26 cellular contexts compared by ENCODE assay signal in genomic region chrX:8254386-8254785, GRCh38.
"Had no signal": no experiment of that assay in that cellular context is flagged by ENCODE, and none has a peak within 500 bp of the region (broad histone marks: within the 10 kb centered on the region; RNA-seq: fewer than 3 reads in every experiment).

No MANE protein-coding gene starts in this region.

- ATAC-seq: activated CD8-positive, alpha-beta T cell treated with anti-CD3 and anti-CD28 coated beads for 36 hours; activated T-cell treated with anti-CD3 and anti-CD28 coated beads, Interleukin-2, amount 50 U/mL, for 72 hours; activated T-helper 17 cell treated with anti-CD3 and anti-CD28 coated beads, Interleukin-2, amount 50 U/mL, for 72 hours; K562; Right ventricle myocardium inferior had no signal

- H3K4me3 Mint-ChIP-seq: activated CD4-positive, alpha-beta T cell treated with anti-CD3 and anti-CD28 coated beads, Interleukin-2, amount 10 ng/mL, durations not matched to agents 24 days and 14 days; activated CD8-positive, alpha-beta T cell treated with anti-CD3 and anti-CD28 coated beads for 36 hours; activated naive CD4-positive, alpha-beta T cell treated with anti-CD3 and anti-CD28 coated beads, Interleukin-2, amount 50 U/mL, for 24 hours; activated naive CD8-positive, alpha-beta T cell treated with anti-CD3 and anti-CD28 coated beads, Interleukin-2, amount 10 ng/mL, durations not matched to agents 7 days and 5 days; activated T-cell treated with anti-CD3 and anti-CD28 coated beads, Interleukin-2, amount 50 U/mL, for 72 hours; activated T-helper 17 cell treated with anti-CD3 and anti-CD28 coated beads, Interleukin-2, amount 50 U/mL, for 72 hours; T-helper 1 cell treated with Interleukin-12 subunit alpha and Interleukin-12 subunit beta and Interleukin-4 antibody, amounts not matched to agents 30 μg/mL and 1 μg/mL, for 36 hours; T-helper 2 cell treated with Interferon-gamma antibody and Interleukin-4, amounts not matched to agents 5 μg/mL and 100 μg/mL, for 36 hours had no signal

- H3K27ac ChIP-seq: brain microvascular endothelial cell, PC-9, RWPE1 had no signal

- H3K36me3 Mint-ChIP-seq: activated naive CD4-positive, alpha-beta T cell treated with anti-CD3 and anti-CD28 coated beads, Interleukin-2, amount 50 U/mL, for 24 hours; activated naive CD8-positive, alpha-beta T cell treated with anti-CD3 and anti-CD28 coated beads, Interleukin-2, amount 10 ng/mL, durations not matched to agents 7 days and 5 days had no signal

- H3K9me3 Mint-ChIP-seq: activated CD4-positive, alpha-beta T cell treated with anti-CD3 and anti-CD28 coated beads, Interleukin-2, amount 10 ng/mL, durations not matched to agents 24 days and 14 days; activated CD8-positive, alpha-beta T cell treated with anti-CD3 and anti-CD28 coated beads for 36 hours; activated naive CD4-positive, alpha-beta T cell treated with anti-CD3 and anti-CD28 coated beads, Interleukin-2, amount 50 U/mL, for 24 hours; activated naive CD8-positive, alpha-beta T cell treated with anti-CD3 and anti-CD28 coated beads, Interleukin-2, amount 10 ng/mL, durations not matched to agents 7 days and 5 days; T-helper 2 cell treated with Interferon-gamma antibody and Interleukin-4, amounts not matched to agents 5 μg/mL and 100 μg/mL, for 36 hours had no signal

- H3K36me3 ChIP-seq: brain microvascular endothelial cell had no signal

- H3K4me3 ChIP-seq: K562, PC-9 had no signal

- DNase-seq: activated CD4-positive, alpha-beta T cell treated with anti-CD3 and anti-CD28 coated beads, Interleukin-2, amount 10 ng/mL, durations not matched to agents 24 days and 14 days; activated CD4-positive, alpha-beta T cell treated with anti-CD3 and anti-CD28 coated beads, Interleukin-2, amount 50 U/mL, for 4 hours; activated CD8-positive, alpha-beta T cell treated with anti-CD3 and anti-CD28 coated beads for 36 hours; activated gamma-delta T cell; activated naive CD4-positive, alpha-beta T cell treated with Interleukin-2 at 50 U/mL for 16 hours; activated naive CD8-positive, alpha-beta T cell treated with anti-CD3 and anti-CD28 coated beads, Interleukin-2, amount 10 ng/mL, durations not matched to agents 7 days and 5 days; activated T-cell treated with anti-CD3 and anti-CD28 coated beads, Interleukin-2, amount 50 U/mL, for 1 hour; activated T-cell treated with anti-CD3 and anti-CD28 coated beads, Interleukin-2, amount 50 U/mL, for 72 hours; brain microvascular endothelial cell; central memory CD4-positive, alpha-beta T cell; NCI-H1105; NCI-H1417 treated with DMSO at 0.1 percent for 48 hours; NCI-H187 treated with DMSO at 0.1 percent for 48 hours; NCI-H2081; NCI-H2171 treated with DMSO at 0.1 percent for 48 hours; NCI-H2227 treated with DMSO at 0.1 percent for 48 hours; NCI-H446 treated with DMSO at 0.1 percent for 48 hours; NCI-H524; PC-9 had no signal

- H3K27ac Mint-ChIP-seq: activated CD4-positive, alpha-beta T cell treated with anti-CD3 and anti-CD28 coated beads, Interleukin-2, amount 10 ng/mL, durations not matched to agents 24 days and 14 days; activated CD8-positive, alpha-beta T cell treated with anti-CD3 and anti-CD28 coated beads for 36 hours; activated naive CD4-positive, alpha-beta T cell treated with anti-CD3 and anti-CD28 coated beads, Interleukin-2, amount 50 U/mL, for 24 hours; activated naive CD8-positive, alpha-beta T cell treated with anti-CD3 and anti-CD28 coated beads, Interleukin-2, amount 10 ng/mL, durations not matched to agents 7 days and 5 days; activated T-cell treated with anti-CD3 and anti-CD28 coated beads, Interleukin-2, amount 50 U/mL, for 72 hours; activated T-helper 17 cell treated with anti-CD3 and anti-CD28 coated beads, Interleukin-2, amount 50 U/mL, for 72 hours; T-helper 1 cell treated with Interleukin-12 subunit alpha and Interleukin-12 subunit beta and Interleukin-4 antibody, amounts not matched to agents 30 μg/mL and 1 μg/mL, for 36 hours; T-helper 2 cell treated with Interferon-gamma antibody and Interleukin-4, amounts not matched to agents 5 μg/mL and 100 μg/mL, for 36 hours had no signal

- H3K27me3 Mint-ChIP-seq: activated CD4-positive, alpha-beta T cell treated with anti-CD3 and anti-CD28 coated beads, Interleukin-2, amount 10 ng/mL, durations not matched to agents 24 days and 14 days; activated CD8-positive, alpha-beta T cell treated with anti-CD3 and anti-CD28 coated beads for 36 hours; activated naive CD4-positive, alpha-beta T cell treated with anti-CD3 and anti-CD28 coated beads, Interleukin-2, amount 50 U/mL, for 24 hours; activated naive CD8-positive, alpha-beta T cell treated with anti-CD3 and anti-CD28 coated beads, Interleukin-2, amount 10 ng/mL, durations not matched to agents 7 days and 5 days; activated T-helper 17 cell treated with anti-CD3 and anti-CD28 coated beads, Interleukin-2, amount 50 U/mL, for 72 hours had no signal

- H3K4me1 Mint-ChIP-seq: activated CD4-positive, alpha-beta T cell treated with anti-CD3 and anti-CD28 coated beads, Interleukin-2, amount 10 ng/mL, durations not matched to agents 24 days and 14 days; activated naive CD4-positive, alpha-beta T cell treated with anti-CD3 and anti-CD28 coated beads, Interleukin-2, amount 50 U/mL, for 24 hours; activated naive CD8-positive, alpha-beta T cell treated with anti-CD3 and anti-CD28 coated beads, Interleukin-2, amount 10 ng/mL, durations not matched to agents 7 days and 5 days; activated T-helper 17 cell treated with anti-CD3 and anti-CD28 coated beads, Interleukin-2, amount 50 U/mL, for 72 hours had no signal

- H3K27me3 ChIP-seq: brain microvascular endothelial cell had no signal
